ENCODE assay signal across 1 cellular context in the genomic region with DNA sequence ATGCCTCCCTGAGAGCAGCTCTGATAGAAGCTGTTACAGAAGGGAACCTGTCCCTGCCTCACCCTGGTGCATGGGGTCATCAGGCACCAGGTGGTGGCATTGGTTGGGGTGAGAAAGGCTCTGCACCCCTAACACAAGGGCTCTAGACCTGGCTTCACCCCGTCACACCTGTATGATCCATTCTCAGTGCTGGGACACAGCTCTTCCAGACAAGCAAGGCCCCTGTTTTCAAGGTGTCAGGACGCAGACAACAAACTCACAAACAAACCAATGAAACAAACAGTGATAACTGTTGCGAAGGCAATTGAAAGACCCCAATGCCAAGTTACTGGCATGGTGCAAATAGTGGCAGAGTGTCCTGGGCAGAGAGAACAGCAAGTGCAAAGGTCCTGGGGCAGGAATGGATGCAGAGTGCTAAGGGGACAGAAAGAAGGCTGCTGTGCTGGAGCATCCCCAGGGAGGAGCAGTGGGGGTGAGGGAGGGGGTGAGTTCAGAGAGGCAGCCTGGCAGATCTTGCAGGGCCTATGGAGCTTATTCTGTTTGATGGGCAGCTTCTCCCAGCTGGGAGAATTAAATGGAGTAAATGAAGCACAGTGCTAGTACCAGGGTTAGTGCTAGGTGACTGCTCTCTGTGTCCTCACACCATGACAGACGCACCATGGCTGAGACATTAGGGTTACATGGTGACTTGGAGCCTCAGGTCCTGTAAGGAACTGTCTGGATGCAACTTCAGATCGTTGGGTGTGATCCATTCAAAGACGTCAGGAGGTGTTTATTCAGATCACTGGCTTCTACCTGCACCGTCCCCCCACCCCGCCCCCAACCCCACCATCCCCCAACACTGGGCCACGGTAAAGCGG.
A peak's percentile ranks its signal among the peaks of the same experiment; 100 is the strongest.
TF ChIP-seq lines count a peak whose summit lies in the region.

No MANE protein-coding gene starts in this region.

TF ChIP-seq in H1, 55 proteins besides CTCF, POLR2A, EP300 and RAD21 (continued from another document):
- TF ChIP-seq HDAC2 (IDR thresholded peaks at IDR 0.05; ENCODE audit: borderline replicate concordance in 1 of 2, low read depth in 2 of 2, low read length in 2 of 2) (peak in 1 of 2 experiments; percentile 92; a peak in 2 of 4 replicates), NANOG (IDR thresholded peaks at IDR 0.05; ENCODE audit: insufficient read depth, low read depth, low read length, poor library complexity, severe bottlenecking) (no peak), KDM1A (IDR thresholded peaks at IDR 0.05; ENCODE audit: borderline replicate concordance, low read length) (peak; percentile 93), CHD2 (IDR thresholded peaks at IDR 0.05; ENCODE audit: low read length) (no peak), SIX5 (IDR thresholded peaks at IDR 0.05; ENCODE audit: low read depth, low read length) (no peak), CEBPB (IDR thresholded peaks at IDR 0.05; ENCODE audit: low read depth, low read length) (no peak), CBX5 (IDR thresholded peaks at IDR 0.05; ENCODE audit: low read depth, low read length) (no peak), BRCA1 (IDR thresholded peaks at IDR 0.05; ENCODE audit: low read depth, low read length) (no peak), CTBP2 (IDR thresholded peaks at IDR 0.05; ENCODE audit: borderline replicate concordance, insufficient read depth, insufficient read length, low read length) (no peak), BACH1 (IDR thresholded peaks at IDR 0.05; ENCODE audit: low read length) (no peak), RBBP5 (IDR thresholded peaks at IDR 0.05; ENCODE audit: borderline replicate concordance, low read depth, low read length) (no peak), EZH2 (IDR thresholded peaks at IDR 0.05; ENCODE audit: low read depth, low read length, severe bottlenecking) (peak; percentile 28), KDM4A (IDR thresholded peaks at IDR 0.05; ENCODE audit: low read depth, low read length, severe bottlenecking) (no peak)
- TF ChIP-seq, protein P1, sequence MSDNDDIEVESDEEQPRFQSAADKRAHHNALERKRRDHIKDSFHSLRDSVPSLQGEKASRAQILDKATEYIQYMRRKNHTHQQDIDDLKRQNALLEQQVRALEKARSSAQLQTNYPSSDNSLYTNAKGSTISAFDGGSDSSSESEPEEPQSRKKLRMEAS (IDR thresholded peaks at IDR 0.05), result no peak
- TF ChIP-seq, protein P2, sequence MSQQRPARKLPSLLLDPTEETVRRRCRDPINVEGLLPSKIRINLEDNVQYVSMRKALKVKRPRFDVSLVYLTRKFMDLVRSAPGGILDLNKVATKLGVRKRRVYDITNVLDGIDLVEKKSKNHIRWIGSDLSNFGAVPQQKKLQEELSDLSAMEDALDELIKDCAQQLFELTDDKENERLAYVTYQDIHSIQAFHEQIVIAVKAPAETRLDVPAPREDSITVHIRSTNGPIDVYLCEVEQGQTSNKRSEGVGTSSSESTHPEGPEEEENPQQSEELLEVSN (IDR thresholded peaks at IDR 0.05), result no peak
